In the genomic region with DNA sequence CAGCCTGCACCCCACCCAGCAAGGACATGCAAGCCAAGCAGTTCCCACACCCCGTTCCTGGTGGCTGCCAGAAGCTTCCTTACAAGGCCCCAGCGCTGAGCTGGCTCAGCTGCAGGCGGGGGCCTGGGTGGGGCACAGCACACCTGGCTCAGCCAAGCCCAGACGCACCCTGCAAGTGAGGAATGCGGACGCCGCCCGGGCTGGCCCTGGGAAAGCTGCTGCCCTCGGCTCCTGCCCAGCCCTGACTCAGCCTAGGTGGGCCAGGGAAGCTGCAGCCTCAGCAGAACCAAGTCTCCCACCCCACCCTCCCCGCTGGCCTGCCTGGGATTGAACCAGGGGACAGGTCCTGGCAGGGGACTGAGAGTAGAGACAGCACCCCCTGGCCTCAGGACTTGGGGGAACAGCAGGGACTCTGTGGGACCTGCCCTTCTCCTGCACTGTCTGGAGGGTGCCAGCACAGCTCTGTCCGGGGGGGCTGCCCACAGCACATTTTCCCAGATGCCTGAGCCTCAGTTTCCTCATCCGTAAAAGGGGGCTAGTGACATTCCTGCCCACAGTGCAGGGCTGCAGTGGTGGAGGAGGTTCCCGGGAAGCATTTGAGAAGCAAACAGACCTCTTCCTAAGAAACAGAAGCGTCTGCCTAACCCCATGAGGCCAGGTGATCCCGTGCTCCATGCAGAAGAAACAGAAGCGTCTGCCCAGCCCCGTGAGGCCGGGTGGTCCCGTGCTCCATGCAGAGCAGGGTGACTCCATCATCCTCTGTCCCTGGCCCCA, we compare ENCODE assay signal across 1 cellular context.
A peak's percentile ranks its signal among the peaks of the same experiment; 100 is the strongest.
TF ChIP-seq lines count a peak whose summit lies in the region.

No MANE protein-coding gene starts in this region.

TF ChIP-seq in Ishikawa, 13 proteins besides CTCF, POLR2A, EP300 and RAD21:
- TF ChIP-seq NFIC (IDR thresholded peaks at IDR 0.05) (peak; percentile 87), ZBTB7A (IDR thresholded peaks at IDR 0.05; ENCODE audit: low read depth) (peak; percentile 92), TCF12 (IDR thresholded peaks at IDR 0.05; ENCODE audit: low read depth) (peak; percentile 97), TEAD4 (IDR thresholded peaks at IDR 0.05) (peak; percentile 85), FOXM1 (IDR thresholded peaks at IDR 0.05; ENCODE audit: borderline replicate concordance, low read depth) (peak; percentile 89)
- TF ChIP-seq, protein P1, sequence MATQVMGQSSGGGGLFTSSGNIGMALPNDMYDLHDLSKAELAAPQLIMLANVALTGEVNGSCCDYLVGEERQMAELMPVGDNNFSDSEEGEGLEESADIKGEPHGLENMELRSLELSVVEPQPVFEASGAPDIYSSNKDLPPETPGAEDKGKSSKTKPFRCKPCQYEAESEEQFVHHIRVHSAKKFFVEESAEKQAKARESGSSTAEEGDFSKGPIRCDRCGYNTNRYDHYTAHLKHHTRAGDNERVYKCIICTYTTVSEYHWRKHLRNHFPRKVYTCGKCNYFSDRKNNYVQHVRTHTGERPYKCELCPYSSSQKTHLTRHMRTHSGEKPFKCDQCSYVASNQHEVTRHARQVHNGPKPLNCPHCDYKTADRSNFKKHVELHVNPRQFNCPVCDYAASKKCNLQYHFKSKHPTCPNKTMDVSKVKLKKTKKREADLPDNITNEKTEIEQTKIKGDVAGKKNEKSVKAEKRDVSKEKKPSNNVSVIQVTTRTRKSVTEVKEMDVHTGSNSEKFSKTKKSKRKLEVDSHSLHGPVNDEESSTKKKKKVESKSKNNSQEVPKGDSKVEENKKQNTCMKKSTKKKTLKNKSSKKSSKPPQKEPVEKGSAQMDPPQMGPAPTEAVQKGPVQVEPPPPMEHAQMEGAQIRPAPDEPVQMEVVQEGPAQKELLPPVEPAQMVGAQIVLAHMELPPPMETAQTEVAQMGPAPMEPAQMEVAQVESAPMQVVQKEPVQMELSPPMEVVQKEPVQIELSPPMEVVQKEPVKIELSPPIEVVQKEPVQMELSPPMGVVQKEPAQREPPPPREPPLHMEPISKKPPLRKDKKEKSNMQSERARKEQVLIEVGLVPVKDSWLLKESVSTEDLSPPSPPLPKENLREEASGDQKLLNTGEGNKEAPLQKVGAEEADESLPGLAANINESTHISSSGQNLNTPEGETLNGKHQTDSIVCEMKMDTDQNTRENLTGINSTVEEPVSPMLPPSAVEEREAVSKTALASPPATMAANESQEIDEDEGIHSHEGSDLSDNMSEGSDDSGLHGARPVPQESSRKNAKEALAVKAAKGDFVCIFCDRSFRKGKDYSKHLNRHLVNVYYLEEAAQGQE (IDR thresholded peaks at IDR 0.05; ENCODE audit: low read depth) = no peak
- TF ChIP-seq, protein P2, sequence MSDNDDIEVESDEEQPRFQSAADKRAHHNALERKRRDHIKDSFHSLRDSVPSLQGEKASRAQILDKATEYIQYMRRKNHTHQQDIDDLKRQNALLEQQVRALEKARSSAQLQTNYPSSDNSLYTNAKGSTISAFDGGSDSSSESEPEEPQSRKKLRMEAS (IDR thresholded peaks at IDR 0.05) = peak; percentile 45; the same call in 1 of the 2 replicates
- TF ChIP-seq, protein P3, sequence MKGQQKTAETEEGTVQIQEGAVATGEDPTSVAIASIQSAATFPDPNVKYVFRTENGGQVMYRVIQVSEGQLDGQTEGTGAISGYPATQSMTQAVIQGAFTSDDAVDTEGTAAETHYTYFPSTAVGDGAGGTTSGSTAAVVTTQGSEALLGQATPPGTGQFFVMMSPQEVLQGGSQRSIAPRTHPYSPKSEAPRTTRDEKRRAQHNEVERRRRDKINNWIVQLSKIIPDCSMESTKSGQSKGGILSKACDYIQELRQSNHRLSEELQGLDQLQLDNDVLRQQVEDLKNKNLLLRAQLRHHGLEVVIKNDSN (IDR thresholded peaks at IDR 0.05) = no peak
TF ChIP-seq in Ishikawa: peak in this region for 6.
